In the genomic region with DNA sequence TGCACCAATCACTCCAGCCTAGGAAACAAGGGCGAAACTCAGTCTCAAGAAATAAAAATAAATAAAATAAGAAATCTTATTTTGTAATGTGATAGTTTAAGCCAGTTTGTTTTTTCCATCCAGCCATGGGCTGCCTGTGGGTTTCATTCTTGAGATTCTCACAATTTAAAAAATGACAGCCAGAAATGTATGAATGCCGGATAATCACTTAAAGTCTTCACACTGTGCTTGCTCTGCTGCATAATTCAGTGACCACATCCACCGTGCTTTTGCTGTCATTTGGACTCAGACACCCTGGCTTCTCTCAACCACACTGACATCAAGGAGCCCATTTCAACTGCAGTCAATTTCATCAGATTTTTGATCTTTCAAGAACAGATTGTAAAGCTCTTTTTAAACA, we compare ENCODE assay signal across 18 cellular contexts.
DNase-seq lines count a peak whose midpoint lies in the region; ATAC-seq and TF ChIP-seq lines count a peak whose summit lies in the region.
"Had no signal": no experiment of that assay in that cellular context is flagged by ENCODE, and none has a peak within 500 bp of the region (broad histone marks: within the 10 kb centered on the region; RNA-seq: fewer than 3 reads in every experiment).

No MANE protein-coding gene starts in this region.

- ATAC-seq in WTC11 (no peak), GM19455 (IDR thresholded peaks at IDR 0.05; ENCODE audit: unreplicated experiment) (no peak), HG03457 (IDR thresholded peaks at IDR 0.05; ENCODE audit: unreplicated experiment) (no peak), mucosa of descending colon (no peak)

- no peaks in the 10 kb centered on the region for H3K4me1 ChIP-seq in mucosa of descending colon (ENCODE audit: low read depth)
- H3K4me1 ChIP-seq: Caco-2 had no signal

- POLR2A ChIA-PET in WTC11 (lab: Charles Lee) = interaction anchor here (1.2 kb wide), 1 partner anchor 11 kb away, joined by 5 read pairs; no protein-coding TSS in a partner anchor

- no peak overlapping the region for H3K4me3 ChIP-seq in skeletal muscle cell (ENCODE audit: low read depth, low read length)
- H3K4me3 ChIP-seq in mucosa of descending colon = no peak overlapping the region

- no peak overlapping the region for H3K4me3 Mint-ChIP-seq in WTC11
- H3K4me3 Mint-ChIP-seq: B cell; CD4-positive, CD25-positive, alpha-beta regulatory T cell had no signal

- peak overlapping the region; percentile 0; the same call in 1 of the 2 replicates for H3K27ac Mint-ChIP-seq in WTC11
- H3K27ac Mint-ChIP-seq: B cell; CD4-positive, CD25-positive, alpha-beta regulatory T cell had no signal

- H3K9me3 Mint-ChIP-seq in WTC11 = no peaks in the 10 kb centered on the region

- H3K27me3 Mint-ChIP-seq in WTC11 (ENCODE audit: low read depth) = no peaks in the 10 kb centered on the region; the same call in none of the 2 replicates
- H3K27me3 Mint-ChIP-seq: B cell; CD4-positive, CD25-positive, alpha-beta regulatory T cell had no signal

- no peaks in the 10 kb centered on the region for H3K36me3 ChIP-seq in mucosa of descending colon (ENCODE audit: low read depth)

- TF ChIP-seq CTCF in WTC11 (IDR thresholded peaks at IDR 0.05) = no peak
- TF ChIP-seq CTCF in mucosa of descending colon (IDR thresholded peaks at IDR 0.05) = no peak

- H3K9me3 ChIP-seq in mucosa of descending colon = no peaks in the 10 kb centered on the region
- H3K9me3 ChIP-seq: Caco-2 had no signal

- peaks cover 32% of the 10 kb centered on the region for H3K4me1 Mint-ChIP-seq in WTC11
- H3K4me1 Mint-ChIP-seq: B cell; CD4-positive, CD25-positive, alpha-beta regulatory T cell had no signal

- CTCF ChIA-PET in WTC11 (lab: Charles Lee) = interaction anchor here (2.5 kb wide), 1 partner anchor 61 kb away, joined by 5 read pairs; a partner anchor contains a TSS

- peak; percentile 20 for DNase-seq in AG20443 (ENCODE audit: low spot score)
- DNase-seq in WTC11 (ENCODE audit: low spot score) = no peak
- peak; percentile 21 for DNase-seq in dedifferentiated amniotic fluid mesenchymal stem cell (ENCODE audit: extremely low spot score)
- DNase-seq in skeletal muscle cell (ENCODE audit: low read depth) = peak; percentile 4
- no peak for DNase-seq in mucosa of descending colon
- DNase-seq: Caco-2; CD4-positive, CD25-positive, alpha-beta regulatory T cell; H7; MV-4-11; NCI-H1417; NCI-H2081; NCI-H748 treated with DMSO at 0.1 percent for 48 hours; OCI-M1; RPMI8226; SIG-M5 had no signal

- intact Hi-C loops in mucosa of descending colon (cut with DNase I, micrococcal nuclease) = no loop called here

- H3K36me3 Mint-ChIP-seq in WTC11 = 0 out of 2 replicates have a peak, but pooled peaks cover 2% of the 10 kb centered on the region
- H3K36me3 Mint-ChIP-seq: CD4-positive, CD25-positive, alpha-beta regulatory T cell had no signal

TF ChIP-seq in WTC11, 78 proteins besides CTCF, POLR2A, EP300 and RAD21:
- no peak for TF ChIP-seq GRHL2 (CRISPR knock-in tag; IDR thresholded peaks at IDR 0.05; ENCODE audit: insufficient replicate concordance, severe bottlenecking)
- TF ChIP-seq, protein P1, sequence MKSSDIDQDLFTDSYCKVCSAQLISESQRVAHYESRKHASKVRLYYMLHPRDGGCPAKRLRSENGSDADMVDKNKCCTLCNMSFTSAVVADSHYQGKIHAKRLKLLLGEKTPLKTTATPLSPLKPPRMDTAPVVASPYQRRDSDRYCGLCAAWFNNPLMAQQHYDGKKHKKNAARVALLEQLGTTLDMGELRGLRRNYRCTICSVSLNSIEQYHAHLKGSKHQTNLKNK (CRISPR knock-in tag; IDR thresholded peaks at IDR 0.05) = no peak

Comparison
In these comparisons a context has a peak if more than half of its experiments do, and no peak if none do; other contexts are left out.
1. DNase-seq: peak in AG20443 (single experiment), dedifferentiated amniotic fluid mesenchymal stem cell (single experiment) and skeletal muscle cell (single experiment); none in WTC11 (single experiment) and mucosa of descending colon (0 of 3).